Comparison of ENCODE assay signal across 13 cellular contexts in the genomic region with DNA sequence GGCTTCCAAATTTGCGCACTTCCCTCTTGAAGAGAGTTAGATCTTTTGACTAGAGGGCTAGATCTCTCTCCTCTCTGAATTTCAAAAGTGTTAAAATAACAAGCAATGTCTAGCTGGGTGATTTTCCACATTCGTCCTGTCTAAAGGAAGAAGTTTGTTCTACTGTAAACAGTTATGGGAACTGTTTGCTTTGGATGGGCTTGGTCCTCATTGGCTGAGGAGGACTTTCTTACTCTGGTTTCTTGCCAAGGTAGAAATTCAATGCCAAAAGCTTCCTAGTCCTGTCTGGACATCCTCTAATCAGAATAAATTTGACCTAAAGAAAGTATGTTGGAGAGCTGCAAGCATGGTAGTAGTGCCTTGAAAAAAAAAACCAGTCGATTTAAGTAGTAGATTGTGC. TPM values are rescaled to one million over a fixed set of nuclear protein-coding genes. Genes with fewer than 3 reads are reported as not detected.
DNase-seq lines count a peak whose midpoint lies in the region; ATAC-seq and TF ChIP-seq lines count a peak whose summit lies in the region.
"Had no signal": no experiment of that assay in that cellular context is flagged by ENCODE, and none has a peak within 500 bp of the region (broad histone marks: within the 10 kb centered on the region; RNA-seq: fewer than 3 reads in every experiment).

No MANE protein-coding gene starts in this region.

- POLR2A ChIA-PET in MCF 10A (lab: Yijun Ruan, JAX) = no interaction called here

- H3K27ac ChIP-seq in mammary epithelial cell (ENCODE audit: insufficient read depth, low read depth, low read length) (no peak overlapping the region), upper lobe of right lung (no peak overlapping the region)
- H3K27ac ChIP-seq: cardiac muscle cell, KMS-11 had no signal

- H3K9ac ChIP-seq in mammary epithelial cell (ENCODE audit: insufficient read depth, low read length) = no peak overlapping the region
- H3K9ac ChIP-seq: KMS-11 had no signal

- no peaks in the 10 kb centered on the region for H3K79me2 ChIP-seq in mammary epithelial cell (ENCODE audit: insufficient read depth, low read length)

- 85% methylated on average over 3 of the region's 3 CpGs for WGBS in mammary epithelial cell (ENCODE audit: low coverage, missing lambda C conversion rate)

- no peak overlapping the region for H2AFZ ChIP-seq in mammary epithelial cell (ENCODE audit: low read depth, low read length)

- in situ Hi-C loops in mammary epithelial cell (cut with MboI; ENCODE audit: low sequenced_read_pairs in 2 of 2) = no loop called here

- no peaks in the 10 kb centered on the region for H3K27me3 ChIP-seq in mammary epithelial cell (ENCODE audit: insufficient read depth, low read length)
- no peaks in the 10 kb centered on the region for H3K27me3 ChIP-seq in upper lobe of right lung
- H3K27me3 ChIP-seq: cardiac muscle cell had no signal

- CTCF ChIA-PET in MCF 10A (lab: Yijun Ruan, JAX) = no interaction called here
- CTCF ChIA-PET in mammary epithelial cell (lab: Charles Lee; ENCODE audit: low non-redundant PET) = no interaction called here

- H3K4me1 Mint-ChIP-seq in MCF 10A (ENCODE audit: insufficient read depth, unreplicated experiment) = peaks cover 41% of the 10 kb centered on the region

- H3K36me3 ChIP-seq in mammary epithelial cell (ENCODE audit: insufficient read depth, low read length) (no peaks in the 10 kb centered on the region), upper lobe of right lung (no peaks in the 10 kb centered on the region)
- H3K36me3 ChIP-seq: cardiac muscle cell had no signal

- H3K27me3 Mint-ChIP-seq in MCF 10A (ENCODE audit: insufficient read depth, unreplicated experiment) = no peaks in the 10 kb centered on the region

- dilution Hi-C loops in mammary epithelial cell (cut with HindIII; ENCODE audit: low sequenced_read_pairs) = no loop called here

- H3K27ac Mint-ChIP-seq in MCF 10A (ENCODE audit: low read depth, unreplicated experiment) = no peak overlapping the region
- H3K27ac Mint-ChIP-seq: activated CD4-positive, alpha-beta T cell treated with anti-CD3 and anti-CD28 coated beads, Interleukin-2, amount 10 ng/mL, durations not matched to agents 7 days and 5 days; activated T-helper 2 cell treated with anti-CD3 and anti-CD28 coated beads, Interferon-gamma antibody, Interleukin-2, Interleukin-4, amounts not matched to agents 10 μg/mL and 5 μg/mL and 100 μg/mL, durations not matched to agents 14 hours and 24 hours and 36 hours had no signal

- H3K4me3 Mint-ChIP-seq in MCF 10A (ENCODE audit: unreplicated experiment) = no peak overlapping the region
- H3K4me3 Mint-ChIP-seq: activated CD4-positive, alpha-beta T cell treated with anti-CD3 and anti-CD28 coated beads, Interleukin-2, amount 10 ng/mL, durations not matched to agents 7 days and 5 days had no signal

- H3K4me1 ChIP-seq in mammary epithelial cell (ENCODE audit: insufficient read depth, low read length) = peaks cover 44% of the 10 kb centered on the region
- H3K4me1 ChIP-seq in upper lobe of right lung = peaks cover 19% of the 10 kb centered on the region

- BruUV-seq in MCF 10A (replicated peaks; lab: Mats Ljungman, UMichigan) (no TSS peak), mammary epithelial cell (replicated peaks; lab: Mats Ljungman, UMichigan) (no TSS peak)

- DNase-seq in MCF 10A (ENCODE audit: unreplicated experiment) (peak; percentile 19), mammary epithelial cell (no peak), fibroblast of peridontal ligament (ENCODE audit: extremely low read depth) (peak; percentile 78), mucosa of gallbladder (ENCODE audit: low spot score) (peak; percentile 49), upper lobe of right lung (no peak), SK-N-DZ (ENCODE audit: low spot score) (no peak), NCI-H2227 (lab: John Stamatoyannopoulos, UW; ENCODE audit: unreplicated experiment) (no peak), OCI-M1 (lab: John Stamatoyannopoulos, UW) (no peak)
- DNase-seq: activated CD4-positive, alpha-beta T cell treated with anti-CD3 and anti-CD28 coated beads, Interleukin-2, amount 10 ng/mL, durations not matched to agents 7 days and 5 days; NCI-H2081 had no signal

- no peak overlapping the region for H3K4me3 ChIP-seq in mammary epithelial cell (replicated peaks in 1 of 3; ENCODE audit: insufficient read depth in 1 of 3, low read depth in 2 of 3, low read length in 3 of 3)
- no peak overlapping the region for H3K4me3 ChIP-seq in upper lobe of right lung
- H3K4me3 ChIP-seq: cardiac muscle cell had no signal

- intact Hi-C loops in MCF 10A (cut with micrococcal nuclease) (no loop called here), mammary epithelial cell (cut with micrococcal nuclease) (no loop called here), upper lobe of right lung (cut with DNase I) (no loop called here)

- no peaks in the 10 kb centered on the region for H3K36me3 Mint-ChIP-seq in MCF 10A (ENCODE audit: insufficient read depth, unreplicated experiment)

- H3K9me3 ChIP-seq in mammary epithelial cell (replicated peaks; ENCODE audit: insufficient read depth, low read length) (no peaks in the 10 kb centered on the region), upper lobe of right lung (no peaks in the 10 kb centered on the region)

- H4K20me1 ChIP-seq in mammary epithelial cell (ENCODE audit: insufficient read depth, low read length) = no peaks in the 10 kb centered on the region

- ATAC-seq in upper lobe of right lung = peak; percentile 20

- no peak overlapping the region for H3K4me2 ChIP-seq in mammary epithelial cell (ENCODE audit: insufficient read depth, low read depth, low read length)

- TF ChIP-seq CTCF in MCF 10A (IDR thresholded peaks at IDR 0.05; ENCODE audit: unreplicated experiment) (no peak), mammary epithelial cell (conservative IDR thresholded peaks at IDR 0.05 in 1 of 2, IDR thresholded peaks at IDR 0.05 in 1 of 2; ENCODE audit: extremely low read depth in 1 of 2, insufficient read depth in 1 of 2, low read depth in 1 of 2, low read length in 2 of 2) (no peak), upper lobe of right lung (IDR thresholded peaks at IDR 0.05) (no peak)

- H3K9me3 Mint-ChIP-seq in MCF 10A (ENCODE audit: unreplicated experiment) = no peaks in the 10 kb centered on the region
- H3K9me3 Mint-ChIP-seq: activated T-helper 2 cell treated with anti-CD3 and anti-CD28 coated beads, Interferon-gamma antibody, Interleukin-2, Interleukin-4, amounts not matched to agents 10 μg/mL and 5 μg/mL and 100 μg/mL, durations not matched to agents 14 hours and 24 hours and 36 hours had no signal

RNA-seq across cellular contexts. Expression of a gene that starts 47.4 kb away (rescaled TPM):
- total RNA-seq in MCF 10A (2022) = 78.0 and 79.8 TPM in 2 replicates
- total RNA-seq in mammary epithelial cell = 10 to 100 TPM; 12.5 to 42.2 TPM
- polyA plus RNA-seq in mammary epithelial cell = 6.1 TPM
- 51.5 TPM for polyA minus RNA-seq in mammary epithelial cell
- 51.6 TPM for total RNA-seq in mucosa of gallbladder
- 93.4 TPM for total RNA-seq in upper lobe of right lung
- 7.7 and 9.2 TPM in 2 replicates for polyA plus RNA-seq in SK-N-DZ (2014; cell fraction: cytosol; rRNA removed)
- polyA plus RNA-seq in SK-N-DZ (2014; cell fraction: nucleus; rRNA removed) = 6.4 and 11.2 TPM in 2 replicates

Comparison
In these comparisons a context has a peak if more than half of its experiments do, and no peak if none do; other contexts are left out.
1. DNase-seq: peak in MCF 10A (single experiment), fibroblast of peridontal ligament (single experiment) and mucosa of gallbladder (single experiment); none in mammary epithelial cell (single experiment), upper lobe of right lung (single experiment), SK-N-DZ (single experiment), NCI-H2227 (single experiment) and OCI-M1 (single experiment).